In genomic region chr5:122465086-122465485, GRCh38 we compare ENCODE assay signal across 2 cellular contexts.
TF ChIP-seq lines count a peak whose summit lies in the region.

No MANE protein-coding gene starts in this region.

TF ChIP-seq in HepG2, 621 proteins besides CTCF, POLR2A, EP300 and RAD21 (continued from another document):
- TF ChIP-seq MZF1 (CRISPR knock-in tag; IDR thresholded peaks at IDR 0.05; ENCODE audit: borderline replicate concordance) (no peak), THAP9 (CRISPR knock-in tag; IDR thresholded peaks at IDR 0.05; ENCODE audit: borderline replicate concordance) (no peak)
- TF ChIP-seq, protein P1, sequence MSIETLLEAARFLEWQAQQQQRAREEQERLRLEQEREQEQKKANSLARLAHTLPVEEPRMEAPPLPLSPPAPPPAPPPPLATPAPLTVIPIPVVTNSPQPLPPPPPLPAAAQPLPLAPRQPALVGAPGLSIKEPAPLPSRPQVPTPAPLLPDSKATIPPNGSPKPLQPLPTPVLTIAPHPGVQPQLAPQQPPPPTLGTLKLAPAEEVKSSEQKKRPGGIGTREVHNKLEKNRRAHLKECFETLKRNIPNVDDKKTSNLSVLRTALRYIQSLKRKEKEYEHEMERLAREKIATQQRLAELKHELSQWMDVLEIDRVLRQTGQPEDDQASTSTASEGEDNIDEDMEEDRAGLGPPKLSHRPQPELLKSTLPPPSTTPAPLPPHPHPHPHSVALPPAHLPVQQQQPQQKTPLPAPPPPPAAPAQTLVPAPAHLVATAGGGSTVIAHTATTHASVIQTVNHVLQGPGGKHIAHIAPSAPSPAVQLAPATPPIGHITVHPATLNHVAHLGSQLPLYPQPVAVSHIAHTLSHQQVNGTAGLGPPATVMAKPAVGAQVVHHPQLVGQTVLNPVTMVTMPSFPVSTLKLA (IDR thresholded peaks at IDR 0.05): peak; percentile 93

TF ChIP-seq in H1, 55 proteins besides CTCF, POLR2A, EP300 and RAD21 (continued from another document):
- TF ChIP-seq MAX (IDR thresholded peaks at IDR 0.05) (no peak), SIN3A (conservative IDR thresholded peaks at IDR 0.05 in 1 of 2, IDR thresholded peaks at IDR 0.05 in 1 of 2; ENCODE audit: low read depth in 1 of 2, low read length in 2 of 2) (no peak), SUZ12 (IDR thresholded peaks at IDR 0.05; ENCODE audit: low read length) (no peak), TAF1 (IDR thresholded peaks at IDR 0.05; ENCODE audit: low read depth, low read length) (no peak), KDM4A (IDR thresholded peaks at IDR 0.05; ENCODE audit: low read depth, low read length, severe bottlenecking) (no peak)
